In genomic region chr2:103159018-103159417, GRCh38 we compare ENCODE assay signal across 16 cellular contexts.
A peak's percentile ranks its signal among the peaks of the same experiment; 100 is the strongest.
DNase-seq lines count a peak whose midpoint lies in the region; TF ChIP-seq lines count a peak whose summit lies in the region.
"Had no signal": no experiment of that assay in that cellular context is flagged by ENCODE, and none has a peak within 500 bp of the region (broad histone marks: within the 10 kb centered on the region; RNA-seq: fewer than 3 reads in every experiment).

No MANE protein-coding gene starts in this region.

- no peak overlapping the region for H3K4me3 Mint-ChIP-seq in neural progenitor cell
- H3K4me3 Mint-ChIP-seq: activated CD4-positive, alpha-beta T cell treated with anti-CD3 and anti-CD28 coated beads for 36 hours; activated T-cell treated with anti-CD3 and anti-CD28 coated beads, Interleukin-2, amount 50 U/mL, for 4 hours had no signal

- H2BK120ac ChIP-seq in neuronal stem cell (ENCODE audit: low read depth, low read length), result no peak overlapping the region

- no peak overlapping the region for H3K23ac ChIP-seq in neuronal stem cell (ENCODE audit: low read depth, low read length, poor library complexity)

- no peak overlapping the region for H2BK5ac ChIP-seq in neuronal stem cell (ENCODE audit: low read length)

- peak; percentile 40 for DNase-seq in NCI-H82 (lab: John Stamatoyannopoulos, UW)
- no peak for DNase-seq in NCI-H82 treated with DMSO at 0.1 percent for 48 hours (lab: John Stamatoyannopoulos, UW; ENCODE audit: unreplicated experiment)
- peak; percentile 2 for DNase-seq in NCI-H1694 (lab: John Stamatoyannopoulos, UW)
- peak; percentile 7 for DNase-seq in SW480 (ENCODE audit: low spot score)
- no peak for DNase-seq in neural progenitor cell (ENCODE audit: low spot score)
- no peak for DNase-seq in neuronal stem cell (ENCODE audit: low spot score)
- no peak for DNase-seq in HK-2 (ENCODE audit: unreplicated experiment)
- no peak for DNase-seq in osteoblast (ENCODE audit: insufficient read length, low spot score, missing footprints)
- DNase-seq: activated CD4-positive, alpha-beta T cell treated with anti-CD3 and anti-CD28 coated beads for 36 hours; activated naive CD4-positive, alpha-beta T cell; activated T-cell treated with anti-CD3 and anti-CD28 coated beads, Interleukin-2, amount 50 U/mL, for 4 hours; cortex of kidney; mammary epithelial cell; NCI-H1105; psoas muscle had no signal

- no peaks in the 10 kb centered on the region for H3K9me3 ChIP-seq in neural progenitor cell (ENCODE audit: low read depth)
- H3K9me3 ChIP-seq in neuronal stem cell (replicated peaks in 1 of 2; ENCODE audit: control insufficient read depth in 2 of 2, insufficient read depth in 1 of 2, low read depth in 1 of 2, low read length in 2 of 2), result no peaks in the 10 kb centered on the region
- no peaks in the 10 kb centered on the region for H3K9me3 ChIP-seq in osteoblast (ENCODE audit: low read depth, low read length)
- H3K9me3 ChIP-seq: psoas muscle had no signal

- peaks cover under 1% of the 10 kb centered on the region for H3K4me1 ChIP-seq in neural progenitor cell
- peaks cover 0 to 5% of the 10 kb centered on the region in 2 donors for H3K4me1 ChIP-seq in neuronal stem cell (ENCODE audit: control insufficient read depth in 2 of 2, insufficient read depth in 1 of 2, low read depth in 1 of 2, low read length in 2 of 2)
- no peaks in the 10 kb centered on the region for H3K4me1 ChIP-seq in osteoblast (ENCODE audit: insufficient read depth, low read length)
- H3K4me1 ChIP-seq: psoas muscle had no signal

- no peak overlapping the region for H3K9ac ChIP-seq in neural progenitor cell
- no peak overlapping the region for H3K9ac ChIP-seq in neuronal stem cell (ENCODE audit: low read depth, low read length, poor library complexity)

- H3K18ac ChIP-seq in neuronal stem cell (ENCODE audit: low read length), result no peak overlapping the region

- H3K9me3 Mint-ChIP-seq in neural progenitor cell, result no peaks in the 10 kb centered on the region
- H3K9me3 Mint-ChIP-seq: activated T-cell treated with anti-CD3 and anti-CD28 coated beads, Interleukin-2, amount 50 U/mL, for 4 hours had no signal

- H3K27me3 ChIP-seq in neural progenitor cell, result peaks cover 12% of the 10 kb centered on the region
- no peaks in the 10 kb centered on the region for H3K27me3 ChIP-seq in neuronal stem cell (ENCODE audit: control insufficient read depth in 3 of 3, insufficient read depth in 3 of 3, low read depth in 1 of 3, low read length in 3 of 3)
- no peaks in the 10 kb centered on the region for H3K27me3 ChIP-seq in osteoblast (ENCODE audit: insufficient read depth, low read length)

- H3K27me3 Mint-ChIP-seq in neural progenitor cell (ENCODE audit: insufficient read depth, low read depth), result peaks cover 6% of the 10 kb centered on the region
- H3K27me3 Mint-ChIP-seq: activated CD4-positive, alpha-beta T cell treated with anti-CD3 and anti-CD28 coated beads for 36 hours had no signal

- no peak overlapping the region for H3K4ac ChIP-seq in neuronal stem cell (ENCODE audit: low read length)

- no peak overlapping the region for H4K8ac ChIP-seq in neuronal stem cell (ENCODE audit: low read depth, low read length)

- H2AFZ ChIP-seq in neural progenitor cell (replicated peaks) (no peak overlapping the region), neuronal stem cell (ENCODE audit: low read length) (no peak overlapping the region), osteoblast (ENCODE audit: low read length) (no peak overlapping the region)

- no peak overlapping the region for H4K91ac ChIP-seq in neuronal stem cell (ENCODE audit: low read depth, low read length, poor library complexity)

- no peak overlapping the region for H3K27ac Mint-ChIP-seq in neural progenitor cell
- H3K27ac Mint-ChIP-seq: activated CD4-positive, alpha-beta T cell treated with anti-CD3 and anti-CD28 coated beads for 36 hours had no signal

- H3K14ac ChIP-seq in neuronal stem cell (ENCODE audit: low read length), result no peak overlapping the region

- H3K36me3 Mint-ChIP-seq in neural progenitor cell, result no peaks in the 10 kb centered on the region

- H3K27ac ChIP-seq in neural progenitor cell (no peak overlapping the region), neuronal stem cell (replicated peaks; ENCODE audit: low read length) (no peak overlapping the region), osteoblast (ENCODE audit: low read depth, low read length) (no peak overlapping the region)
- H3K27ac ChIP-seq: C4-2B, psoas muscle had no signal

- H3K4me3 ChIP-seq in neural progenitor cell (no peak overlapping the region), neuronal stem cell (ENCODE audit: low read length in 2 of 2) (no peak overlapping the region), osteoblast (ENCODE audit: insufficient read depth, low read length) (no peak overlapping the region)
- H3K4me3 ChIP-seq: psoas muscle had no signal

- H4K20me1 ChIP-seq in neural progenitor cell (ENCODE audit: low read depth) (no peaks in the 10 kb centered on the region), osteoblast (ENCODE audit: insufficient read depth, low read length) (no peaks in the 10 kb centered on the region)

- H3K4me2 ChIP-seq in neural progenitor cell (no peak overlapping the region), neuronal stem cell (ENCODE audit: insufficient read depth, low read length, poor library complexity, severe bottlenecking) (no peak overlapping the region), osteoblast (ENCODE audit: insufficient read depth, low read length) (no peak overlapping the region)

- H2BK15ac ChIP-seq in neuronal stem cell (ENCODE audit: low read length), result no peak overlapping the region

- H3F3A ChIP-seq in neural progenitor cell (ENCODE audit: low read depth), result no peaks in the 10 kb centered on the region

- no CpG with 5 or more reads among the region's 3 CpGs for WGBS in neuronal stem cell (ENCODE audit: extremely low coverage in 2 of 2, insufficient read length in 2 of 2, insufficient replicate concordance in 1 of 2), 2 donors

- peaks cover 11% of the 10 kb centered on the region for H3K4me1 Mint-ChIP-seq in neural progenitor cell
- H3K4me1 Mint-ChIP-seq: activated CD4-positive, alpha-beta T cell treated with anti-CD3 and anti-CD28 coated beads for 36 hours had no signal

- TF ChIP-seq CTCF in neural progenitor cell (IDR thresholded peaks at IDR 0.05) (peak; percentile 43), osteoblast (IDR thresholded peaks at IDR 0.05; ENCODE audit: extremely low read depth, low read depth, low read length) (no peak)

- H2BK12ac ChIP-seq in neuronal stem cell (ENCODE audit: low read length), result no peak overlapping the region

- H3K36me3 ChIP-seq in neural progenitor cell (no peaks in the 10 kb centered on the region), neuronal stem cell (replicated peaks in 1 of 2; ENCODE audit: control insufficient read depth in 2 of 2, insufficient read depth in 2 of 2, low read length in 2 of 2) (no peaks in the 10 kb centered on the region), osteoblast (ENCODE audit: insufficient read depth, low read length) (no peaks in the 10 kb centered on the region)

- no peaks in the 10 kb centered on the region for H3K79me1 ChIP-seq in neuronal stem cell (ENCODE audit: low read depth, low read length)

- H3K79me2 ChIP-seq in neural progenitor cell (ENCODE audit: low read depth) (no peaks in the 10 kb centered on the region), osteoblast (ENCODE audit: insufficient read depth, low read length) (no peaks in the 10 kb centered on the region)

- H2AK5ac ChIP-seq in neuronal stem cell (ENCODE audit: low read depth, low read length), result no peak overlapping the region

Comparison
In these comparisons a context has a peak if more than half of its experiments do, and no peak if none do; other contexts are left out.
1. DNase-seq: peak in NCI-H82 (single experiment), NCI-H1694 (single experiment) and SW480 (single experiment); none in NCI-H82 treated with DMSO at 0.1 percent for 48 hours (single experiment), neural progenitor cell (single experiment), neuronal stem cell (single experiment), HK-2 (single experiment) and osteoblast (single experiment).